In the genomic region with DNA sequence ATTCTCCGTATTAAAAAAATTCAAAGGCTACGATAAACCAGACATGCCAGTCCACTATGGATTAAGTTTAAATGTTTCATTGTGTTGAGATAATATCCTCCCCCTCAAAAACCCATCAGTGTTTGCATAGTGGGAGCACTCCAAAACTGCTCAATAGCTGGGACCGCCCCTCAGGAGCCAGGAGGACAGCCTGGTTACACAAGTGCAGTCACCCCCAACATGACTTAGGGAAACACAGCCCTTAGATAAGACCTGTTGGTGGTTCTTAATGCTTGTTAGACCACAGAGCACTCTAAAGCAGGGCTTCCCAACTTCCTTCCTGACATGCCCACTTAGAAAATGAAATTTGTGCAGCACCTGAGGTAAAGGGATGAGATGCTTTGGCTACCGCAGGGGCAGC, we compare ENCODE assay signal across 19 cellular contexts.
"Had no signal": no experiment of that assay in that cellular context is flagged by ENCODE, and none has a peak within 500 bp of the region (broad histone marks: within the 10 kb centered on the region; RNA-seq: fewer than 3 reads in every experiment).

No MANE protein-coding gene starts in this region.

- H3K27me3 ChIP-seq: breast epithelium, gastrocnemius medialis, hepatocyte, right lobe of liver, suprapubic skin had no signal

- H3K9me3 Mint-ChIP-seq: activated naive CD4-positive, alpha-beta T cell treated with anti-CD3 and anti-CD28 coated beads for 36 hours; activated naive CD8-positive, alpha-beta T cell treated with anti-CD3 and anti-CD28 coated beads, Interleukin-2, amount 50 U/mL, for 24 hours; activated T-helper 17 cell treated with anti-CD3 and anti-CD28 coated beads, Interleukin-2, amount 50 U/mL, for 72 hours; memory B cell; neural crest cell; stimulated activated naive CD8-positive, alpha-beta T cell treated with anti-CD3 and anti-CD28 coated beads, Interleukin-15, Interleukin-2, amounts not matched to agents 100 ng/mL and 50 ng/mL, for 24 hours; type B pancreatic cell had no signal

- H3K27me3 Mint-ChIP-seq: activated naive CD8-positive, alpha-beta T cell treated with anti-CD3 and anti-CD28 coated beads, Interleukin-2, amount 50 U/mL, for 24 hours; activated T-helper 17 cell treated with anti-CD3 and anti-CD28 coated beads, Interleukin-2, amount 50 U/mL, for 72 hours; memory B cell; stimulated activated naive CD8-positive, alpha-beta T cell treated with anti-CD3 and anti-CD28 coated beads, Interleukin-15, Interleukin-2, amounts not matched to agents 100 ng/mL and 50 ng/mL, for 24 hours; type B pancreatic cell had no signal

- DNase-seq: activated CD4-positive, alpha-beta T cell treated with anti-CD3 and anti-CD28 coated beads, Interleukin-2, amount 50 U/mL, for 48 hours; activated CD4-positive, CD25-positive, alpha-beta regulatory T cell treated with anti-CD3 and anti-CD28 coated beads, Interleukin-2, amount 50 U/mL, for 72 hours; activated naive CD4-positive, alpha-beta T cell treated with anti-CD3 and anti-CD28 coated beads for 36 hours; activated naive CD8-positive, alpha-beta T cell treated with anti-CD3 and anti-CD28 coated beads, Interleukin-2, amount 50 U/mL, for 24 hours; aorta; cerebellar nuclear complex; effector memory CD4-positive, alpha-beta T cell; gastrocnemius medialis; kidney; left ventricle myocardium inferior; right lobe of liver had no signal

- H3K27ac Mint-ChIP-seq: activated naive CD4-positive, alpha-beta T cell treated with anti-CD3 and anti-CD28 coated beads for 36 hours; activated naive CD8-positive, alpha-beta T cell treated with anti-CD3 and anti-CD28 coated beads, Interleukin-2, amount 50 U/mL, for 24 hours; activated T-helper 17 cell treated with anti-CD3 and anti-CD28 coated beads, Interleukin-2, amount 50 U/mL, for 72 hours; memory B cell; stimulated activated naive CD8-positive, alpha-beta T cell treated with anti-CD3 and anti-CD28 coated beads, Interleukin-15, Interleukin-2, amounts not matched to agents 100 ng/mL and 50 ng/mL, for 24 hours; type B pancreatic cell had no signal

- ATAC-seq: activated naive CD8-positive, alpha-beta T cell treated with anti-CD3 and anti-CD28 coated beads, Interleukin-2, amount 50 U/mL, for 24 hours; activated T-helper 17 cell treated with anti-CD3 and anti-CD28 coated beads, Interleukin-2, amount 50 U/mL, for 72 hours; gastrocnemius medialis had no signal

- H3K27ac ChIP-seq: breast epithelium, gastrocnemius medialis, hepatocyte, left ventricle myocardium inferior, right lobe of liver, suprapubic skin had no signal

- H3K4me3 ChIP-seq: breast epithelium, gastrocnemius medialis, hepatocyte, left ventricle myocardium inferior, right lobe of liver, suprapubic skin had no signal

- H3K4me1 ChIP-seq: breast epithelium, gastrocnemius medialis, left ventricle myocardium inferior, right lobe of liver, suprapubic skin had no signal

- H3K4me3 Mint-ChIP-seq: activated naive CD4-positive, alpha-beta T cell treated with anti-CD3 and anti-CD28 coated beads for 36 hours; activated naive CD8-positive, alpha-beta T cell treated with anti-CD3 and anti-CD28 coated beads, Interleukin-2, amount 50 U/mL, for 24 hours; activated T-helper 17 cell treated with anti-CD3 and anti-CD28 coated beads, Interleukin-2, amount 50 U/mL, for 72 hours; memory B cell; neural crest cell; stimulated activated naive CD8-positive, alpha-beta T cell treated with anti-CD3 and anti-CD28 coated beads, Interleukin-15, Interleukin-2, amounts not matched to agents 100 ng/mL and 50 ng/mL, for 24 hours; type B pancreatic cell had no signal

- H3K9me3 ChIP-seq: breast epithelium, gastrocnemius medialis, left ventricle myocardium inferior, right lobe of liver, suprapubic skin had no signal

- H3K4me1 Mint-ChIP-seq: activated naive CD8-positive, alpha-beta T cell treated with anti-CD3 and anti-CD28 coated beads, Interleukin-2, amount 50 U/mL, for 24 hours; activated T-helper 17 cell treated with anti-CD3 and anti-CD28 coated beads, Interleukin-2, amount 50 U/mL, for 72 hours; memory B cell; neural crest cell had no signal
